ENCODE assay signal across 1 cellular context in genomic region chr5:13746026-13746425, GRCh38.
TF ChIP-seq lines count a peak whose summit lies in the region.

No MANE protein-coding gene starts in this region.

TF ChIP-seq in WTC11, 78 proteins besides CTCF, POLR2A, EP300 and RAD21 (continued from another document):
- no peak for TF ChIP-seq ZNF532 (CRISPR knock-in tag; IDR thresholded peaks at IDR 0.05; ENCODE audit: borderline replicate concordance)
- TF ChIP-seq NFYB (CRISPR knock-in tag; conservative IDR thresholded peaks at IDR 0.05; ENCODE audit: low read depth): no peak
- no peak for TF ChIP-seq SP1 (CRISPR knock-in tag; conservative IDR thresholded peaks at IDR 0.05)
TF ChIP-seq in WTC11: peak in this region for 0.
